ENCODE assay signal across 8 cellular contexts in the genomic region with DNA sequence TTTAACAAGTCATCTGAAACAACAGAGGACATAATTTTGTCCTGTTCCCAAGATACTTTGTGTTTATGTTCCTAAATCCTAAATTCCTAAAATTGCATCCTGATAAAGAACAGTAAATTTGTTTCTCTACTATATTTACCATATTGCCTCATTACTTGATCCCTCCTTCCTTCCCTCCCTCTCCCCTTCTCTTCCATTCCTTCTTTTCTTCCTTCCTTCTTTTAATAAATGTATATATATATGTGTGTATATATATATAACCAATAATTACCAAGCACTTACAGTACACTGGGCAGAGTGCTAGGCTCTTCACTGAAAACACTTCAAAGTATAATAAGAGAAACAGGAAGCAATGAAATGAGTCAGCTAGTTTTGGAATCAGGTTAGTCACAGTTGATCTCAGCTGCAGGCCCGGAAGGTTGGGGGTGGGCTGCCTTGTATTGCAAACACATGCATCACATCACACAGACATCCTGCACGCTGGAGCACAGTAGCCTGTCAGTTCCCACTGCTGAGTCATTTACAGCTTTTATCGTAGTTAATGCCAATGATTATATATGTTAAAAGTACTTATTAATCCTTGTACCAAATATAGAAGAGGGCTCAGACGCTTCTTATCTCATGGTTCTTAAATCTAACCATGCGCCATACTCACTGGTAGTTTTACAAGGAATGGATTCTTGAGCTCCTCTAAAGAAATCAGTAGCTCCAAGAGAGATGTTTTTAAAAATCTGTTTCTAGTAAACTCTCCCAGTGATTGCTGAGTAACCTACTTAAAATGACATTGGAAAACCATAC.
A peak's percentile ranks its signal among the peaks of the same experiment; 100 is the strongest.
DNase-seq lines count a peak whose midpoint lies in the region; ATAC-seq and TF ChIP-seq lines count a peak whose summit lies in the region.

No MANE protein-coding gene starts in this region.

- H3K36me3 Mint-ChIP-seq in Calu3 (ENCODE audit: insufficient read depth, unreplicated experiment) = no peaks in the 10 kb centered on the region
- no peaks in the 10 kb centered on the region for H3K36me3 Mint-ChIP-seq in activated CD4-positive, alpha-beta memory T cell treated with anti-CD3 and anti-CD28 coated beads, Interleukin-2, amount 10 ng/mL, durations not matched to agents 7 days and 5 days (ENCODE audit: low read depth)

- peak overlapping the region; percentile 40 for H3K27ac Mint-ChIP-seq in Calu3 (ENCODE audit: unreplicated experiment)
- H3K27ac Mint-ChIP-seq in activated CD4-positive, alpha-beta memory T cell treated with anti-CD3 and anti-CD28 coated beads, Interleukin-2, amount 10 ng/mL, durations not matched to agents 7 days and 5 days = peak overlapping the region; percentile 57

- H3K4me3 Mint-ChIP-seq in Calu3 (ENCODE audit: low read depth, unreplicated experiment) = no peak overlapping the region
- no peak overlapping the region for H3K4me3 Mint-ChIP-seq in activated CD4-positive, alpha-beta memory T cell treated with anti-CD3 and anti-CD28 coated beads, Interleukin-2, amount 10 ng/mL, durations not matched to agents 7 days and 5 days

- intact Hi-C loops in Calu3 (cut with micrococcal nuclease; ENCODE audit: unreplicated experiment) = no loop called here

- POLR2A ChIA-PET in activated CD4-positive, alpha-beta memory T cell treated with anti-CD3 and anti-CD28 coated beads, Interleukin-2, amount 10 ng/mL, durations not matched to agents 7 days and 5 days (lab: Charles Lee) = no interaction called here

- no TSS peak for BruUV-seq in Calu3 (replicated peaks; lab: Mats Ljungman, UMichigan)

- H3K27me3 Mint-ChIP-seq in Calu3 (ENCODE audit: unreplicated experiment) = no peaks in the 10 kb centered on the region
- H3K27me3 Mint-ChIP-seq in activated CD4-positive, alpha-beta memory T cell treated with anti-CD3 and anti-CD28 coated beads, Interleukin-2, amount 10 ng/mL, durations not matched to agents 7 days and 5 days = peaks cover 12% of the 10 kb centered on the region

- CTCF ChIA-PET in Calu3 (lab: Charles Lee) = interaction anchor here (1.0 kb wide), 1 partner anchor 14 kb away, joined by 3 read pairs; no protein-coding TSS in a partner anchor
- CTCF ChIA-PET in activated CD4-positive, alpha-beta memory T cell treated with anti-CD3 and anti-CD28 coated beads, Interleukin-2, amount 10 ng/mL, durations not matched to agents 7 days and 5 days (lab: Charles Lee) = interaction anchor here (0.9 kb wide), 1 partner anchor 27 kb away, joined by 3 read pairs; no protein-coding TSS in a partner anchor

- ATAC-seq in GM19351 (IDR thresholded peaks at IDR 0.05; ENCODE audit: unreplicated experiment) = peak; percentile 84
- ATAC-seq in HG03432 (IDR thresholded peaks at IDR 0.05; ENCODE audit: unreplicated experiment) = peak; percentile 87

- peaks cover 6% of the 10 kb centered on the region for H3K9me3 Mint-ChIP-seq in Calu3 (ENCODE audit: low read depth, unreplicated experiment)
- peaks cover 3% of the 10 kb centered on the region for H3K9me3 Mint-ChIP-seq in activated CD4-positive, alpha-beta memory T cell treated with anti-CD3 and anti-CD28 coated beads, Interleukin-2, amount 10 ng/mL, durations not matched to agents 7 days and 5 days

- peak; percentile 82 for DNase-seq in Calu3
- DNase-seq in NCI-H774 (lab: John Stamatoyannopoulos, UW) = peak; percentile 68
- peak; percentile 82 for DNase-seq in activated CD4-positive, alpha-beta memory T cell treated with anti-CD3 and anti-CD28 coated beads, Interleukin-2, amount 10 ng/mL, durations not matched to agents 7 days and 5 days
- DNase-seq in glomerular visceral epithelial cell (ENCODE audit: extremely low spot score) = peak; percentile 91
- DNase-seq in stimulated activated CD4-positive, alpha-beta T cell treated with anti-CD3 and anti-CD28 coated beads, Interleukin-2, amount 100 ng/mL, for 24 hours = peak; percentile 53 to 55
- DNase-seq in NCI-H187 (lab: John Stamatoyannopoulos, UW) = no peak

- peaks cover 32% of the 10 kb centered on the region for H3K4me1 Mint-ChIP-seq in Calu3 (ENCODE audit: low read depth, unreplicated experiment)
- H3K4me1 Mint-ChIP-seq in activated CD4-positive, alpha-beta memory T cell treated with anti-CD3 and anti-CD28 coated beads, Interleukin-2, amount 10 ng/mL, durations not matched to agents 7 days and 5 days = peaks cover 16% of the 10 kb centered on the region

- TF ChIP-seq CTCF in Calu3 (IDR thresholded peaks at IDR 0.05; ENCODE audit: unreplicated experiment) = no peak

Comparison
In these comparisons a context has a peak if more than half of its experiments do, and no peak if none do; other contexts are left out.
1. DNase-seq: peak in Calu3 (single experiment), NCI-H774 (single experiment), activated CD4-positive, alpha-beta memory T cell treated with anti-CD3 and anti-CD28 coated beads, Interleukin-2, amount 10 ng/mL, durations not matched to agents 7 days and 5 days (single experiment), glomerular visceral epithelial cell (single experiment) and stimulated activated CD4-positive, alpha-beta T cell treated with anti-CD3 and anti-CD28 coated beads, Interleukin-2, amount 100 ng/mL, for 24 hours (2 of 2); none in NCI-H187 (0 of 2).